In the genomic region with DNA sequence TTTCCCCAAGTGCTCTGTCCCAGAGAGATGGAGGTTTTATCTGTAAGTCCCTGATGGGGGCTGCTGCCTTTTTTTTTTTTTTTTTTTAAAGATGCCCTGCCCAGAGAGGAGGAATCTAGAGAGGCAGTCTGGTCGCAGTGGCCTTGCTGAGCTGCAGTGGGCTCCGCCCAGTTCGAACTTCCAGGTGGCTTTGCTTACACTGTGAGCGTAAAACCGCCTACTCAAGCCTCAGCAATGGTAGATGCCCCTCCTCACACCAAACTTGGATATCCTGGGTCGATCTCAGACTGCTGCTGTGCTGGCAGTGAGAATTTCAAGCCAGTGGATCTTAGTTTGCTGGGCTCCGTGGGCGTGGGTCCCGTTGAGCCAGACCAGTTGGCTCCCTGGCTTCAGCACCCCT, we compare ENCODE assay signal across 36 cellular contexts. TPM values are rescaled to one million over a fixed set of nuclear protein-coding genes. Genes with fewer than 3 reads are reported as not detected.
"Had no signal": no experiment of that assay in that cellular context is flagged by ENCODE, and none has a peak within 500 bp of the region (broad histone marks: within the 10 kb centered on the region; RNA-seq: fewer than 3 reads in every experiment).

No MANE protein-coding gene starts in this region.

- H3K27ac ChIP-seq: adrenal gland, ascending aorta, cardiac muscle cell, VCaP had no signal

- H3K4me3 ChIP-seq: adrenal gland, ascending aorta, cardiac muscle cell had no signal

- FAIRE-seq: bronchial epithelial cell, TTC549 had no signal

- DNase-seq: activated B cell treated with CpG ODN at 0.5 μM for 24 hours; activated CD4-positive, alpha-beta memory T cell treated with anti-CD3 and anti-CD28 coated beads for 36 hours; activated CD4-positive, alpha-beta T cell treated with anti-CD3 and anti-CD28 coated beads for 4 hours; activated CD4-positive, alpha-beta T cell treated with anti-CD3 and anti-CD28 coated beads, Interleukin-2, amount 10 ng/mL, durations not matched to agents 24 days and 14 days; activated CD4-positive, alpha-beta T cell treated with anti-CD3 and anti-CD28 coated beads, Interleukin-2, amount 50 U/mL, for 1 hour; activated CD4-positive, alpha-beta T cell treated with anti-CD3 and anti-CD28 coated beads, Interleukin-2, amount 50 U/mL, for 4 hours; activated CD4-positive, CD25-positive, alpha-beta regulatory T cell treated with anti-CD3 and anti-CD28 coated beads, Interleukin-2, amount 50 U/mL, for 72 hours; activated CD8-positive, alpha-beta memory T cell treated with anti-CD3 and anti-CD28 coated beads, Interleukin-2, amount 50 U/mL, for 4 hours; activated CD8-positive, alpha-beta T cell treated with anti-CD3 and anti-CD28 coated beads for 36 hours; activated effector memory CD4-positive, alpha-beta T cell treated with anti-CD3 and anti-CD28 coated beads, Interleukin-2, amount 50 U/mL, for 16 hours; activated gamma-delta T cell treated with Interleukin-2 at 50 U/mL for 16 hours; activated naive CD4-positive, alpha-beta T cell; activated naive CD4-positive, alpha-beta T cell treated with anti-CD3 and anti-CD28 coated beads for 36 hours; activated naive CD4-positive, alpha-beta T cell treated with anti-CD3 and anti-CD28 coated beads, Interleukin-2, amount 50 U/mL, for 16 hours; activated naive CD8-positive, alpha-beta T cell treated with anti-CD3 and anti-CD28 coated beads for 36 hours; activated T-cell treated with anti-CD3 and anti-CD28 coated beads for 4 hours; activated T-cell treated with anti-CD3 and anti-CD28 coated beads, Interleukin-2, amount 50 U/mL, for 1 hour; activated T-cell treated with anti-CD3 and anti-CD28 coated beads, Interleukin-2, amount 50 U/mL, for 4 hours; activated T-cell treated with anti-CD3 and anti-CD28 coated beads, Interleukin-2, amount 50 U/mL, for 72 hours; adrenal gland; amygdala; anterior cingulate cortex; caudate nucleus; cerebellar nuclear complex; T-helper 2 cell; T-helper 9 cell had no signal

- H3K27me3 ChIP-seq: ascending aorta, cardiac muscle cell had no signal

- ATAC-seq: activated CD8-positive, alpha-beta T cell treated with anti-CD3 and anti-CD28 coated beads for 36 hours; activated naive CD4-positive, alpha-beta T cell treated with anti-CD3 and anti-CD28 coated beads, Interleukin-2, amount 50 U/mL, for 72 hours; activated T-cell treated with anti-CD3 and anti-CD28 coated beads, Interleukin-2, amount 50 U/mL, for 4 hours; activated T-cell treated with anti-CD3 and anti-CD28 coated beads, Interleukin-2, amount 50 U/mL, for 72 hours; activated T-helper 17 cell treated with anti-CD3 and anti-CD28 coated beads, Interleukin-2, amount 50 U/mL, for 72 hours had no signal

- H3K4me1 ChIP-seq: adrenal gland, ascending aorta had no signal

- H3K36me3 ChIP-seq: adrenal gland, ascending aorta, cardiac muscle cell had no signal

- H3K9me3 ChIP-seq: adrenal gland, ascending aorta had no signal

RNA-seq across cellular contexts. Expression of gene SLC2A2, which starts 51.6 kb away (rescaled TPM):
- total RNA-seq: activated B cell treated with CpG ODN at 0.5 μM for 24 hours; activated CD4-positive, alpha-beta memory T cell treated with anti-CD3 and anti-CD28 coated beads for 36 hours; activated CD4-positive, alpha-beta T cell treated with anti-CD3 and anti-CD28 coated beads, Interleukin-2, amount 10 ng/mL, durations not matched to agents 24 days and 14 days; activated CD8-positive, alpha-beta memory T cell treated with anti-CD3 and anti-CD28 coated beads for 36 hours; activated CD8-positive, alpha-beta T cell treated with anti-CD3 and anti-CD28 coated beads for 36 hours; activated naive CD4-positive, alpha-beta T cell treated with anti-CD3 and anti-CD28 coated beads for 36 hours; activated naive CD4-positive, alpha-beta T cell treated with anti-CD3 and anti-CD28 coated beads, Interleukin-2, amount 50 U/mL, for 72 hours; activated naive CD8-positive, alpha-beta T cell treated with anti-CD3 and anti-CD28 coated beads for 36 hours; activated T-cell treated with anti-CD3 and anti-CD28 coated beads, Interleukin-2, amount 50 U/mL, for 72 hours; activated T-helper 1 cell treated with anti-CD3 and anti-CD28 coated beads, Interleukin-12 subunit alpha, Interleukin-12 subunit beta, Interleukin-2, Interleukin-4 antibody, amounts not matched to agents 30 ng/mL and 10 ng/mL and 1 ng/mL, durations not matched to agents 14 hours and 24 hours and 36 hours; activated T-helper 17 cell treated with anti-CD3 and anti-CD28 coated beads, Interleukin-2, amount 50 U/mL, for 72 hours; ascending aorta; bronchial epithelial cell; cardiac muscle cell; chondrocyte had no signal
- polyA plus RNA-seq: adrenal gland, cardiac muscle cell had no signal
